In the genomic region with DNA sequence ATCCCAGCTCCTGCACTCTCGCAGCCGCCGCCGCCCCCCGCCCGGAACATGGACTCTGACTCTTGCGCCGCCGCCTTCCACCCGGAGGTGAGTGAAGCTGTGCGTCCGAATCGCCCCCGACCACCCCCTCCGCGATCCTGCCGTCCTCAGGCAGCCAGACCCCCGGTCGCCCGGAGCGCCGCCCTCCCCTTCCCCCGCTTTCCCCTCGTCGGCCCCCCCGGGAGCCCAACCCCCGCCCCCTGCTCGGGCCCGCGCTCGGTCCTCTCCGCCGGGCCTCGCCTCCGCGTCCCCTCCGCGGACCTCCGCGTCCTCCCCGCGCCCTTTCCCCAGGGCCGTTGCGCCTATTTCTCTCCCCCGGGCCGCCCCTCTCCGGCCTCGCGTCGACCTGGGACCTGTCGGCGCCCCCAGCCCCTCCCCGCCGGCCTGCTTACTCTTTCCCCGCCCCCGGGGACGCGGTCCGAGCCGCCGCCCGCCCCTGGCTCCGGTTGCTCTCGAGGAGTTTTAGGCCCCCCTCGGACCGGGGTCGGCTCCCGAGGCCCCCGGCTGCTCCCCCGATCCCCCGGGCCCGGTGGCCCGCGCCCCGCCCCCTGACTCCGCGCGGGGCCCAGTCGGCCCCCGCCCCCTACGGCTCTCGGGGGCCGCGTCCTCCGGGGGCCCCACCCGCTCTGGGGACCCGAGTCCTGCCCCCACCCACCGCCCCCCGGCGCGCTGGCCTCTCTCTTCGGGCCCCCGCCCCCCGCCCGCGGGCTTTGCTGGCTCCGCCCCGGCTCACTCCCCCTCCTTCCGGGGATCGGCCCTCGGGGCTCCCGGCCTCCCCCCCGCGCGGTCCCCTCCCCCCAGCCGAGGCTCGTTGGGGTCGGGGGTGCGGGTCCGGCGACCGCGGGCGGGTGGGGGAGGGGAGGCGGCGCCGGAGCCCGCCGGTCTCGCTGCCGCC, we compare ENCODE assay signal across 8 cellular contexts. TPM values are rescaled to one million over a fixed set of nuclear protein-coding genes. Genes with fewer than 3 reads are reported as not detected.
DNase-seq lines count a peak whose midpoint lies in the region; ATAC-seq, FAIRE-seq and TF ChIP-seq lines count a peak whose summit lies in the region.

No MANE protein-coding gene starts in this region.

- H3K27me3 ChIP-seq in ACC112 (ENCODE audit: insufficient read depth, low read length) (no peaks in the 10 kb centered on the region), H7 (ENCODE audit: control insufficient read depth, insufficient read depth, low read length) (peaks cover 4% of the 10 kb centered on the region; the same call in 1 of the 2 replicates), liver (ENCODE audit: control insufficient read depth in 4 of 4, insufficient read depth in 4 of 4, low read length in 3 of 4) (no peaks in the 10 kb centered on the region)

- POLR2A ChIA-PET in WTC11 (lab: Charles Lee): interaction anchor here (1.1 kb wide), 1 partner anchor 12 kb away, joined by 6 read pairs; a partner anchor contains a TSS

- no peaks in the 10 kb centered on the region for H3K9me3 Mint-ChIP-seq in WTC11

- no peak for FAIRE-seq in H54 (lab: Jason Lieb, UNC)

- ATAC-seq in WTC11 (0 out of 2 replicates have a peak, but pooled peaks have one; percentile 1), GM19328 (IDR thresholded peaks at IDR 0.05; ENCODE audit: unreplicated experiment) (no peak)

- DNase-seq in H7 (peak; percentile 97), WTC11 (ENCODE audit: low spot score) (peak; percentile 58), coronary artery (ENCODE audit: low spot score) (no peak), H54 (ENCODE audit: insufficient read length, low spot score) (no peak)
- DNase-seq in stimulated activated CD8-positive, alpha-beta memory T cell treated with anti-CD3 and anti-CD28 coated beads, Interleukin-4, amount 100 ng/mL, for 48 hours: peak; percentile 73

- H3K27ac ChIP-seq in ACC112 (ENCODE audit: low read depth, low read length) (peak overlapping the region; percentile 42; the same call in 1 of the 2 replicates), coronary artery (peak overlapping the region; percentile 95 to 99), liver (ENCODE audit: low read depth in 1 of 2, low read length in 2 of 2) (peak overlapping the region; percentile 83 to 95)

- TF ChIP-seq RAD21 in liver (IDR thresholded peaks at IDR 0.05): no peak

- peaks cover 52% of the 10 kb centered on the region for H3K79me2 ChIP-seq in ACC112 (ENCODE audit: control insufficient read depth, insufficient read depth, low read length, unreplicated experiment)

- H3K27me3 Mint-ChIP-seq in WTC11 (ENCODE audit: low read depth): peaks cover 13% of the 10 kb centered on the region

- TF ChIP-seq CTCF in WTC11 (IDR thresholded peaks at IDR 0.05) (no peak), coronary artery (IDR thresholded peaks at IDR 0.05) (no peak), liver (IDR thresholded peaks at IDR 0.05; ENCODE audit: low read depth, low read length, missing input control) (no peak)

- H3K4me1 Mint-ChIP-seq in WTC11: peaks cover 21% of the 10 kb centered on the region

- H3K9ac ChIP-seq in liver (ENCODE audit: low read depth in 1 of 2, low read length in 2 of 2): no peak overlapping the region

- H3K36me3 Mint-ChIP-seq in WTC11: peaks cover 19% of the 10 kb centered on the region

- peak overlapping the region; percentile 61 for H2AFZ ChIP-seq in ACC112 (ENCODE audit: low read length, unreplicated experiment)

- H3K36me3 ChIP-seq in ACC112 (ENCODE audit: insufficient read depth, low read length): no peaks in the 10 kb centered on the region
- H3K36me3 ChIP-seq in H7 (replicated peaks; ENCODE audit: control insufficient read depth, insufficient read depth, low read length): peaks cover 4% of the 10 kb centered on the region; the same call in 1 of the 2 replicates
- peaks cover 0 to 1% (median 0%) of the 10 kb centered on the region in 4 donors for H3K36me3 ChIP-seq in liver (ENCODE audit: control insufficient read depth in 4 of 4, insufficient read depth in 3 of 4, low read depth in 1 of 4, low read length in 3 of 4)

- TF ChIP-seq POLR2A in H54 (IDR thresholded peaks at IDR 0.05; ENCODE audit: low read depth, low read length): no peak

- H3K9me3 ChIP-seq in liver (ENCODE audit: control insufficient read depth in 4 of 4, low read length in 3 of 4): no peaks in the 10 kb centered on the region

- H3K27ac Mint-ChIP-seq in WTC11: no peak overlapping the region

- CTCF ChIA-PET in WTC11 (lab: Charles Lee): interaction anchor here (0.6 to 0.9 kb wide), 3 partner anchors 11 to 897 kb away, joined by 3 to 6 read pairs (median 3); a partner anchor contains a TSS

- H3K4me3 ChIP-seq in ACC112 (ENCODE audit: low read depth, low read length) (peak overlapping the region; percentile 99), H7 (ENCODE audit: insufficient read depth, low read depth, low read length) (peak overlapping the region; percentile 97), coronary artery (peak overlapping the region; percentile 100), liver (ENCODE audit: low read depth in 1 of 3, low read length in 3 of 3) (peak overlapping the region; percentile 59 to 100 (median 78))

- peak overlapping the region; percentile 60 for H3K4me3 Mint-ChIP-seq in WTC11

- 1% methylated on average over 119 of the region's 121 CpGs for WGBS in liver

- H3K4me1 ChIP-seq in ACC112 (ENCODE audit: control insufficient read depth, insufficient read depth, low read length, unreplicated experiment) (peaks cover 3% of the 10 kb centered on the region), liver (ENCODE audit: control insufficient read depth in 4 of 4, insufficient read depth in 4 of 4, low read length in 3 of 4) (peaks cover 4 to 11% (median 8%) of the 10 kb centered on the region in 4 donors)

TF ChIP-seq in WTC11, 78 proteins besides CTCF, POLR2A, EP300 and RAD21 (continues in another document):
- TF ChIP-seq, protein P1, sequence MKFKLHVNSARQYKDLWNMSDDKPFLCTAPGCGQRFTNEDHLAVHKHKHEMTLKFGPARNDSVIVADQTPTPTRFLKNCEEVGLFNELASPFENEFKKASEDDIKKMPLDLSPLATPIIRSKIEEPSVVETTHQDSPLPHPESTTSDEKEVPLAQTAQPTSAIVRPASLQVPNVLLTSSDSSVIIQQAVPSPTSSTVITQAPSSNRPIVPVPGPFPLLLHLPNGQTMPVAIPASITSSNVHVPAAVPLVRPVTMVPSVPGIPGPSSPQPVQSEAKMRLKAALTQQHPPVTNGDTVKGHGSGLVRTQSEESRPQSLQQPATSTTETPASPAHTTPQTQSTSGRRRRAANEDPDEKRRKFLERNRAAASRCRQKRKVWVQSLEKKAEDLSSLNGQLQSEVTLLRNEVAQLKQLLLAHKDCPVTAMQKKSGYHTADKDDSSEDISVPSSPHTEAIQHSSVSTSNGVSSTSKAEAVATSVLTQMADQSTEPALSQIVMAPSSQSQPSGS (CRISPR knock-in tag; IDR thresholded peaks at IDR 0.05; ENCODE audit: borderline replicate concordance, low read depth): no peak
- TF ChIP-seq ETV6 (CRISPR knock-in tag; IDR thresholded peaks at IDR 0.05): no peak
- no peak for TF ChIP-seq NR2C2 (CRISPR knock-in tag; IDR thresholded peaks at IDR 0.05)
- no peak for TF ChIP-seq SMAD3 (CRISPR knock-in tag; IDR thresholded peaks at IDR 0.05; ENCODE audit: borderline replicate concordance)
- TF ChIP-seq, protein P2, sequence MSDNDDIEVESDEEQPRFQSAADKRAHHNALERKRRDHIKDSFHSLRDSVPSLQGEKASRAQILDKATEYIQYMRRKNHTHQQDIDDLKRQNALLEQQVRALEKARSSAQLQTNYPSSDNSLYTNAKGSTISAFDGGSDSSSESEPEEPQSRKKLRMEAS (CRISPR knock-in tag; IDR thresholded peaks at IDR 0.05): no peak
- TF ChIP-seq HMGA2 (CRISPR knock-in tag; IDR thresholded peaks at IDR 0.05): no peak

TF ChIP-seq in liver, 16 proteins besides CTCF, POLR2A, EP300 and RAD21 (continues in another document):
- TF ChIP-seq EGR1 (IDR thresholded peaks at IDR 0.05; ENCODE audit: low read depth in 2 of 2) (no peak), HNF4G (IDR thresholded peaks at IDR 0.05) (no peak), TAF1 (conservative IDR thresholded peaks at IDR 0.05) (no peak), HNF4A (conservative IDR thresholded peaks at IDR 0.05) (no peak), FOXA1 (IDR thresholded peaks at IDR 0.05) (no peak)
- TF ChIP-seq, protein P3, sequence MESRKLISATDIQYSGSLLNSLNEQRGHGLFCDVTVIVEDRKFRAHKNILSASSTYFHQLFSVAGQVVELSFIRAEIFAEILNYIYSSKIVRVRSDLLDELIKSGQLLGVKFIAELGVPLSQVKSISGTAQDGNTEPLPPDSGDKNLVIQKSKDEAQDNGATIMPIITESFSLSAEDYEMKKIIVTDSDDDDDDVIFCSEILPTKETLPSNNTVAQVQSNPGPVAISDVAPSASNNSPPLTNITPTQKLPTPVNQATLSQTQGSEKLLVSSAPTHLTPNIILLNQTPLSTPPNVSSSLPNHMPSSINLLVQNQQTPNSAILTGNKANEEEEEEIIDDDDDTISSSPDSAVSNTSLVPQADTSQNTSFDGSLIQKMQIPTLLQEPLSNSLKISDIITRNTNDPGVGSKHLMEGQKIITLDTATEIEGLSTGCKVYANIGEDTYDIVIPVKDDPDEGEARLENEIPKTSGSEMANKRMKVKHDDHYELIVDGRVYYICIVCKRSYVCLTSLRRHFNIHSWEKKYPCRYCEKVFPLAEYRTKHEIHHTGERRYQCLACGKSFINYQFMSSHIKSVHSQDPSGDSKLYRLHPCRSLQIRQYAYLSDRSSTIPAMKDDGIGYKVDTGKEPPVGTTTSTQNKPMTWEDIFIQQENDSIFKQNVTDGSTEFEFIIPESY (IDR thresholded peaks at IDR 0.05): no peak
- TF ChIP-seq, protein P4, sequence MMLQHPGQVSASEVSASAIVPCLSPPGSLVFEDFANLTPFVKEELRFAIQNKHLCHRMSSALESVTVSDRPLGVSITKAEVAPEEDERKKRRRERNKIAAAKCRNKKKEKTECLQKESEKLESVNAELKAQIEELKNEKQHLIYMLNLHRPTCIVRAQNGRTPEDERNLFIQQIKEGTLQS (IDR thresholded peaks at IDR 0.05): no peak

RNA-seq across cellular contexts. Expression of a gene that starts 0.8 kb away (rescaled TPM):
- total RNA-seq in H7 (2014; rRNA removed; shearing (Covaris generic)): 36.6 and 44.5 TPM in 2 replicates
- total RNA-seq in WTC11 (2021) (39.6 to 40.0 TPM (median 40.0 TPM) in 3 replicates), liver (1 to 10 TPM; 4.1 to 8.7 TPM)
- 1 to 10 TPM; 1.4 to 3.5 TPM for polyA plus RNA-seq in liver

RNA-seq across cellular contexts. Expression of a gene that starts 10.4 kb away (rescaled TPM):
- 47.7 and 62.9 TPM in 2 replicates for total RNA-seq in H7 (2014; rRNA removed; shearing (Covaris generic))
- total RNA-seq in WTC11 (2021) (14.8 to 17.4 TPM (median 15.0 TPM) in 3 replicates), liver (1 to 10 TPM; 7.2 to 8.7 TPM)
- polyA plus RNA-seq in liver: 10 to 100 TPM in 1 of 2 donors, 1 to 10 TPM in 1; 8.4 to 10.2 TPM

RNA-seq across cellular contexts. Expression of a gene that starts 11.6 kb away (rescaled TPM):
- 35.0 and 41.1 TPM in 2 replicates for total RNA-seq in H7 (2014; rRNA removed; shearing (Covaris generic))
- total RNA-seq in WTC11 (2021): 15.1 to 17.6 TPM (median 15.3 TPM) in 3 replicates
- 10 to 100 TPM; 20.8 to 30.4 TPM for total RNA-seq in liver
- polyA plus RNA-seq in liver: 10 to 100 TPM in 1 of 2 donors, 1 to 10 TPM in 1; 8.7 to 12.4 TPM

RNA-seq across cellular contexts. Expression of a gene that starts 34.5 kb away (rescaled TPM):
- total RNA-seq in H7 (2014; rRNA removed; shearing (Covaris generic)): 40.3 and 40.4 TPM in 2 replicates
- total RNA-seq in WTC11 (2021): 29.1 to 37.5 TPM (median 31.0 TPM) in 3 replicates
- 10 to 100 TPM in 1 of 2 donors, 1 to 10 TPM in 1; 8.3 to 18.1 TPM for total RNA-seq in liver
- polyA plus RNA-seq in liver: 10 to 100 TPM in 1 of 2 donors, 1 to 10 TPM in 1; 9.4 to 16.8 TPM

RNA-seq across cellular contexts. Expression of a gene that starts 59.2 kb away (rescaled TPM):
- total RNA-seq in H7 (2014; rRNA removed; shearing (Covaris generic)): 0.10 and 0.15 TPM in 2 replicates
- total RNA-seq in WTC11 (2021) (0.11 to 0.16 TPM in 2 of 3 replicates, not detected in the other), liver (not detected)
- polyA plus RNA-seq in liver: not detected

Comparison
In these comparisons a context has a peak if more than half of its experiments do, and no peak if none do; other contexts are left out.
1. H3K27ac ChIP-seq: peak in every context shown above with its lines; median percentile 97 in coronary artery; 89 in liver; 42 in ACC112.
2. DNase-seq: peak in H7 (single experiment), WTC11 (single experiment) and stimulated activated CD8-positive, alpha-beta memory T cell treated with anti-CD3 and anti-CD28 coated beads, Interleukin-4, amount 100 ng/mL, for 48 hours (single experiment); none in coronary artery (single experiment) and H54 (single experiment).
3. Peak in every context shown above with its lines, with median percentiles within 50 percentile points of each other: H3K4me3 ChIP-seq.